1 cellular context compared by ENCODE assay signal in the genomic region with DNA sequence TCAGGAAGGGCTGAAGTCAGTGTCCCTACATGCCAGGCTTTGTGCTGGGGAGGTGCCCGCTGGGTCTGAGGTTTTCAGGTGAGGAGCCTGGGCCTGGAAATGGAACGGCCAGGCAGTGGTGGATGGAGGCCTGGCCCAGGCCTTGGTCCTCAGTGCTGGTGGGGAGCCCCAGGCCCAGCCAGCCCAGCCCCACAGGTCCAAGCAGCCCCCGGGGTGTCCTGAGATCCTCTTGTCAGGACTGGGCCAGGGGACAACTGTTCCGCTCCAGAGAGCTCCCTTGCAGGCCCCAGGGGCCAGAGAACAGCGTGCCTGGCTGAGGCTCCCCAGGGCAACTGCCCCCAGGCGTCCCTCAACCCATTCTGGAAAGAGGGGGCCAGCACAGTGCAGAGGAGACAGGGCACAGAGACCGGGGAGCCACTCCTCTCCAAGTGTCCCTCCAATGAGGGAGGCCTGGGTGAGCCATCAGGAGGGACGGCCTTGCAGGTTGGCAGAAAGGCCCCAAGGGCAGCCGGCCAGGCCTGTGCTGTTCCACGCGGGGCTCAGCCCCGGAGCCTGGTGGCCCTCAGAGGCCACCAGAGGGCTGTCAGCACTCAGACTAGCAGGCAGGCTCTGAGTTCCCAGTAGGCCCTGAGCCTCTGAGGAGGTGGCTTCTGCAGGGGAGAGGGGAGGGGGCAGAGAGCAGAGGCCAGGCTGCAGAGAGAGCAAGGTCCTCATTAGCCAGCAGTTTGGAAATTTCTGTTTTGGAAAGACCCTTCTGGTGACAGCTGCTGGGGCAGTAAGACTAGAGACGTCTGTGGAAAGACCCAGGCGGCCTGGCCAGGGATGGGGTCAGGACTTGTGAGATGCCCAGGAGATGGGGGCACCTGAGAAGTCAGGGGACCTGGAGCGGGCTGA.
TF ChIP-seq lines count a peak whose summit lies in the region.

No MANE protein-coding gene starts in this region.

TF ChIP-seq in WTC11, 78 proteins besides CTCF, POLR2A, EP300 and RAD21 (continued from another document):
- TF ChIP-seq AR (CRISPR knock-in tag; IDR thresholded peaks at IDR 0.05) (no peak), TP53 (CRISPR knock-in tag; IDR thresholded peaks at IDR 0.05) (no peak), JUN (CRISPR knock-in tag; IDR thresholded peaks at IDR 0.05) (no peak), MXD4 (CRISPR knock-in tag; IDR thresholded peaks at IDR 0.05; ENCODE audit: borderline replicate concordance) (no peak), SP1 (CRISPR knock-in tag; conservative IDR thresholded peaks at IDR 0.05) (no peak)
- TF ChIP-seq, protein P1, sequence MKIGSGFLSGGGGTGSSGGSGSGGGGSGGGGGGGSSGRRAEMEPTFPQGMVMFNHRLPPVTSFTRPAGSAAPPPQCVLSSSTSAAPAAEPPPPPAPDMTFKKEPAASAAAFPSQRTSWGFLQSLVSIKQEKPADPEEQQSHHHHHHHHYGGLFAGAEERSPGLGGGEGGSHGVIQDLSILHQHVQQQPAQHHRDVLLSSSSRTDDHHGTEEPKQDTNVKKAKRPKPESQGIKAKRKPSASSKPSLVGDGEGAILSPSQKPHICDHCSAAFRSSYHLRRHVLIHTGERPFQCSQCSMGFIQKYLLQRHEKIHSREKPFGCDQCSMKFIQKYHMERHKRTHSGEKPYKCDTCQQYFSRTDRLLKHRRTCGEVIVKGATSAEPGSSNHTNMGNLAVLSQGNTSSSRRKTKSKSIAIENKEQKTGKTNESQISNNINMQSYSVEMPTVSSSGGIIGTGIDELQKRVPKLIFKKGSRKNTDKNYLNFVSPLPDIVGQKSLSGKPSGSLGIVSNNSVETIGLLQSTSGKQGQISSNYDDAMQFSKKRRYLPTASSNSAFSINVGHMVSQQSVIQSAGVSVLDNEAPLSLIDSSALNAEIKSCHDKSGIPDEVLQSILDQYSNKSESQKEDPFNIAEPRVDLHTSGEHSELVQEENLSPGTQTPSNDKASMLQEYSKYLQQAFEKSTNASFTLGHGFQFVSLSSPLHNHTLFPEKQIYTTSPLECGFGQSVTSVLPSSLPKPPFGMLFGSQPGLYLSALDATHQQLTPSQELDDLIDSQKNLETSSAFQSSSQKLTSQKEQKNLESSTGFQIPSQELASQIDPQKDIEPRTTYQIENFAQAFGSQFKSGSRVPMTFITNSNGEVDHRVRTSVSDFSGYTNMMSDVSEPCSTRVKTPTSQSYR (CRISPR knock-in tag; IDR thresholded peaks at IDR 0.05), result no peak
- TF ChIP-seq, protein P2, sequence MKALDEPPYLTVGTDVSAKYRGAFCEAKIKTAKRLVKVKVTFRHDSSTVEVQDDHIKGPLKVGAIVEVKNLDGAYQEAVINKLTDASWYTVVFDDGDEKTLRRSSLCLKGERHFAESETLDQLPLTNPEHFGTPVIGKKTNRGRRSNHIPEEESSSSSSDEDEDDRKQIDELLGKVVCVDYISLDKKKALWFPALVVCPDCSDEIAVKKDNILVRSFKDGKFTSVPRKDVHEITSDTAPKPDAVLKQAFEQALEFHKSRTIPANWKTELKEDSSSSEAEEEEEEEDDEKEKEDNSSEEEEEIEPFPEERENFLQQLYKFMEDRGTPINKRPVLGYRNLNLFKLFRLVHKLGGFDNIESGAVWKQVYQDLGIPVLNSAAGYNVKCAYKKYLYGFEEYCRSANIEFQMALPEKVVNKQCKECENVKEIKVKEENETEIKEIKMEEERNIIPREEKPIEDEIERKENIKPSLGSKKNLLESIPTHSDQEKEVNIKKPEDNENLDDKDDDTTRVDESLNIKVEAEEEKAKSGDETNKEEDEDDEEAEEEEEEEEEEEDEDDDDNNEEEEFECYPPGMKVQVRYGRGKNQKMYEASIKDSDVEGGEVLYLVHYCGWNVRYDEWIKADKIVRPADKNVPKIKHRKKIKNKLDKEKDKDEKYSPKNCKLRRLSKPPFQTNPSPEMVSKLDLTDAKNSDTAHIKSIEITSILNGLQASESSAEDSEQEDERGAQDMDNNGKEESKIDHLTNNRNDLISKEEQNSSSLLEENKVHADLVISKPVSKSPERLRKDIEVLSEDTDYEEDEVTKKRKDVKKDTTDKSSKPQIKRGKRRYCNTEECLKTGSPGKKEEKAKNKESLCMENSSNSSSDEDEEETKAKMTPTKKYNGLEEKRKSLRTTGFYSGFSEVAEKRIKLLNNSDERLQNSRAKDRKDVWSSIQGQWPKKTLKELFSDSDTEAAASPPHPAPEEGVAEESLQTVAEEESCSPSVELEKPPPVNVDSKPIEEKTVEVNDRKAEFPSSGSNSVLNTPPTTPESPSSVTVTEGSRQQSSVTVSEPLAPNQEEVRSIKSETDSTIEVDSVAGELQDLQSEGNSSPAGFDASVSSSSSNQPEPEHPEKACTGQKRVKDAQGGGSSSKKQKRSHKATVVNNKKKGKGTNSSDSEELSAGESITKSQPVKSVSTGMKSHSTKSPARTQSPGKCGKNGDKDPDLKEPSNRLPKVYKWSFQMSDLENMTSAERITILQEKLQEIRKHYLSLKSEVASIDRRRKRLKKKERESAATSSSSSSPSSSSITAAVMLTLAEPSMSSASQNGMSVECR (CRISPR knock-in tag; IDR thresholded peaks at IDR 0.05; ENCODE audit: borderline replicate concordance), result no peak
